18 cellular contexts compared by ENCODE assay signal in the genomic region with DNA sequence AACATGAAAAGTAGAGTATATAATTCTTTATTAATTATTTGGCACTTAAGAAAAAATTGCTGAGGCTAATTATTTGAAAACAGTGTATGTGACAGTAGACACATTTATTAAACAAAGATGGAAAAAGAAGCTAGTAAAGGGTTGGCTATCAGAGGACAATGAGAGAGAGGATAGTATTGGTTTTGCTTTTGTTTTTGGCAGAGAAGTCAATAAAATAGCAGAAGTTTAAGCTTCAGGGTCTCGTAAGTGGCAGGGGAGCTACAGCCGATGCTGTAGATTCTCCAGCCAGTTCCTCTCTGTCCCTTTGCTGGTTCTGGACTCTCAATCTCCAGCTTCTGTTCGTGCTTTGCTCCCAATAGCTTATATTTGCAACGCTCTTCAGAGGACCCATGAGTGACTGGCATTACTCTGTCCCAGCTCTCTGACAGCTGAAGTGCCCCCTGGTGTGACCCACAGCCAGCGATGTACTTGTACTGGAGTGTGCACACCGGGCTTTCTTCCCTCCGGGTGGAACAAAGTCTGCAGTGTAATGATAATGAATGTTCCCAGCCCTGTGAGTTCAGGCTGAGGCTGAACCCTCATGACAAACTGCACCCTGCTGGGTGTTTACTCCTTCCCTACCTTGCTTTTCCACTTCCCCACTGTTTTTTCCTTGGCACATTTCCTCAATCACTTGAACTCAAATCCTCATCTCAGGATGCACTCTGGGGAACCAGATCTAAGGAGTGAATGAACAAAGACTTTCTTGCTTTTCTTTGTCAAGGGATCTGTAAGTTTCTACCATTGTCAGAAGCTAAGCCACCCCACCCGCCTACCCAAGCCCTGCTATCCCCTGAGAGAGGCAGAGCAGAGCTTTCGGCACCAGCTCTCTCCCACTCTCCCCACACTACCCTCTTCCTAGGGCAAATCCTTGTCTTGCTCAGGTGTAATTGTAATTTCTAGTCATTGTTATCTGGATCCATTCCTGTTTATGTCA.
DNase-seq lines count a peak whose midpoint lies in the region; ATAC-seq and TF ChIP-seq lines count a peak whose summit lies in the region.
"Had no signal": no experiment of that assay in that cellular context is flagged by ENCODE, and none has a peak within 500 bp of the region (broad histone marks: within the 10 kb centered on the region; RNA-seq: fewer than 3 reads in every experiment).

No MANE protein-coding gene starts in this region.

- no peaks in the 10 kb centered on the region for H3K9me3 Mint-ChIP-seq in HFFc6

- peaks cover 0 to 54% of the 10 kb centered on the region in 2 donors for H3K4me1 ChIP-seq in right atrium auricular region
- H3K4me1 ChIP-seq in trophoblast cell (ENCODE audit: control insufficient read depth in 1 of 2, insufficient read depth in 2 of 2, low read length in 2 of 2) = no peaks in the 10 kb centered on the region
- H3K4me1 ChIP-seq: suprapubic skin had no signal

- H3K36me3 Mint-ChIP-seq in HFFc6 (ENCODE audit: low read depth) = no peaks in the 10 kb centered on the region
- H3K36me3 Mint-ChIP-seq: natural killer cell had no signal

- H3K23ac ChIP-seq in trophoblast cell (ENCODE audit: low read length) = no peak overlapping the region

- H2BK12ac ChIP-seq in trophoblast cell (ENCODE audit: low read length) = peak overlapping the region; percentile 5

- no peak overlapping the region for H2AFZ ChIP-seq in trophoblast cell (ENCODE audit: insufficient read depth, low read length, poor library complexity)

- H3K4me2 ChIP-seq in trophoblast cell (ENCODE audit: low read length) = no peak overlapping the region
- H3K4me2 ChIP-seq: smooth muscle cell had no signal

- no peak overlapping the region for H4K91ac ChIP-seq in trophoblast cell (ENCODE audit: low read depth, low read length)

- H3K18ac ChIP-seq in trophoblast cell (ENCODE audit: low read length) = no peak overlapping the region

- H3K36me3 ChIP-seq in right atrium auricular region (no peaks in the 10 kb centered on the region), trophoblast cell (ENCODE audit: control insufficient read depth in 1 of 2, insufficient read depth in 2 of 2, low read length in 2 of 2) (peaks cover 0 to 2% of the 10 kb centered on the region in 2 experiments)
- H3K36me3 ChIP-seq: suprapubic skin had no signal

- no peak overlapping the region for H3K27ac Mint-ChIP-seq in HFFc6
- H3K27ac Mint-ChIP-seq: natural killer cell had no signal

- DNase-seq in HEK293T (ENCODE audit: extremely low spot score) (peak; percentile 37), OCI-M1 (lab: John Stamatoyannopoulos, UW) (peak; percentile 35), right atrium auricular region (ENCODE audit: low spot score) (no peak), trophoblast cell (no peak), HFFc6 (no peak), activated gamma-delta T cell (lab: John Stamatoyannopoulos, UW) (no peak)
- DNase-seq: activated T-cell treated with anti-CD3 and anti-CD28 coated beads for 4 hours; effector CD4-positive, alpha-beta T cell; IMR-90; kidney glomerular epithelial cell; natural killer cell; NCI-H1436 treated with DMSO at 0.1 percent for 48 hours had no signal

- H3K4ac ChIP-seq in trophoblast cell (ENCODE audit: low read depth, low read length) = no peak overlapping the region

- no CpG with 5 or more reads among the region's 9 CpGs for WGBS in trophoblast cell (ENCODE audit: extremely low coverage, insufficient coverage, insufficient read length)

- H3K27me3 Mint-ChIP-seq in HFFc6 (ENCODE audit: insufficient read depth) = peaks cover 2% of the 10 kb centered on the region; the same call in 1 of the 2 replicates

- POLR2A ChIA-PET in HEK293T (lab: Yijun Ruan, JAX) = no interaction called here

- no peak overlapping the region for H3K14ac ChIP-seq in trophoblast cell (ENCODE audit: low read length)

- H2BK5ac ChIP-seq in trophoblast cell (ENCODE audit: low read depth, low read length, poor library complexity) = no peak overlapping the region

- H3K4me1 Mint-ChIP-seq in HFFc6 (ENCODE audit: low read depth) = peaks cover 12% of the 10 kb centered on the region; the same call in 1 of the 2 replicates
- H3K4me1 Mint-ChIP-seq: natural killer cell had no signal

- H2BK120ac ChIP-seq in trophoblast cell (ENCODE audit: insufficient read depth, low read length, poor library complexity) = no peak overlapping the region

- ATAC-seq in HG02588 (IDR thresholded peaks at IDR 0.05; ENCODE audit: unreplicated experiment) (no peak), HG02571 (IDR thresholded peaks at IDR 0.05; ENCODE audit: unreplicated experiment) (no peak)
- ATAC-seq: natural killer cell had no signal

- no peaks in the 10 kb centered on the region for H3K27me3 ChIP-seq in right atrium auricular region
- H3K27me3 ChIP-seq in trophoblast cell (ENCODE audit: insufficient read depth, low read length) = no peaks in the 10 kb centered on the region
- H3K27me3 ChIP-seq: suprapubic skin had no signal

- CTCF ChIA-PET in HEK293T (lab: Yijun Ruan, JAX) = interaction anchor here (0.9 kb wide), 1 partner anchor 268 kb away, joined by 3 read pairs; no protein-coding TSS in a partner anchor

- no peaks in the 10 kb centered on the region for H3K9me3 ChIP-seq in right atrium auricular region
- no peaks in the 10 kb centered on the region for H3K9me3 ChIP-seq in trophoblast cell (ENCODE audit: insufficient read depth, low read depth, low read length)
- H3K9me3 ChIP-seq: suprapubic skin had no signal

- no peak overlapping the region for H4K8ac ChIP-seq in trophoblast cell (ENCODE audit: low read depth, low read length)

- H4K12ac ChIP-seq in trophoblast cell (ENCODE audit: low read depth, low read length) = no peak overlapping the region

- H3K79me1 ChIP-seq in trophoblast cell (ENCODE audit: low read length) = no peaks in the 10 kb centered on the region

- peak overlapping the region in 1 of 2 donors; percentile 23 for H3K4me3 ChIP-seq in right atrium auricular region
- H3K4me3 ChIP-seq in trophoblast cell (ENCODE audit: low read depth, low read length) = no peak overlapping the region
- H3K4me3 ChIP-seq: SK-N-MC, smooth muscle cell, suprapubic skin had no signal

- no peak for TF ChIP-seq CTCF in right atrium auricular region (IDR thresholded peaks at IDR 0.05)
- no peak for TF ChIP-seq CTCF in HFFc6 (IDR thresholded peaks at IDR 0.05)

- peak overlapping the region; percentile 67 to 81 for H3K27ac ChIP-seq in right atrium auricular region
- no peak overlapping the region for H3K27ac ChIP-seq in trophoblast cell (ENCODE audit: low read depth, low read length)
- H3K27ac ChIP-seq: SK-N-MC, suprapubic skin, VCaP had no signal

- H3K4me3 Mint-ChIP-seq in HFFc6 = no peak overlapping the region
- H3K4me3 Mint-ChIP-seq: natural killer cell had no signal

- H3K79me2 ChIP-seq in trophoblast cell (ENCODE audit: control insufficient read depth, insufficient read depth, low read length, poor library complexity) = no peaks in the 10 kb centered on the region

- no peak overlapping the region for H2AK5ac ChIP-seq in trophoblast cell (ENCODE audit: low read length)

- no peak overlapping the region for H3K9ac ChIP-seq in trophoblast cell (ENCODE audit: low read length)

TF ChIP-seq in HEK293T, 16 proteins besides CTCF, POLR2A, EP300 and RAD21:
- TF ChIP-seq FOXK2 (IDR thresholded peaks at IDR 0.05) (no peak), PKNOX1 (IDR thresholded peaks at IDR 0.05) (peak; percentile 54)
TF ChIP-seq in HEK293T: peak in this region for 1.

Comparison
In these comparisons a context has a peak if more than half of its experiments do, and no peak if none do; other contexts are left out.
1. DNase-seq: peak in HEK293T (single experiment) and OCI-M1 (single experiment); none in right atrium auricular region (single experiment), trophoblast cell (0 of 2), HFFc6 (single experiment) and activated gamma-delta T cell (single experiment).